In the genomic region with DNA sequence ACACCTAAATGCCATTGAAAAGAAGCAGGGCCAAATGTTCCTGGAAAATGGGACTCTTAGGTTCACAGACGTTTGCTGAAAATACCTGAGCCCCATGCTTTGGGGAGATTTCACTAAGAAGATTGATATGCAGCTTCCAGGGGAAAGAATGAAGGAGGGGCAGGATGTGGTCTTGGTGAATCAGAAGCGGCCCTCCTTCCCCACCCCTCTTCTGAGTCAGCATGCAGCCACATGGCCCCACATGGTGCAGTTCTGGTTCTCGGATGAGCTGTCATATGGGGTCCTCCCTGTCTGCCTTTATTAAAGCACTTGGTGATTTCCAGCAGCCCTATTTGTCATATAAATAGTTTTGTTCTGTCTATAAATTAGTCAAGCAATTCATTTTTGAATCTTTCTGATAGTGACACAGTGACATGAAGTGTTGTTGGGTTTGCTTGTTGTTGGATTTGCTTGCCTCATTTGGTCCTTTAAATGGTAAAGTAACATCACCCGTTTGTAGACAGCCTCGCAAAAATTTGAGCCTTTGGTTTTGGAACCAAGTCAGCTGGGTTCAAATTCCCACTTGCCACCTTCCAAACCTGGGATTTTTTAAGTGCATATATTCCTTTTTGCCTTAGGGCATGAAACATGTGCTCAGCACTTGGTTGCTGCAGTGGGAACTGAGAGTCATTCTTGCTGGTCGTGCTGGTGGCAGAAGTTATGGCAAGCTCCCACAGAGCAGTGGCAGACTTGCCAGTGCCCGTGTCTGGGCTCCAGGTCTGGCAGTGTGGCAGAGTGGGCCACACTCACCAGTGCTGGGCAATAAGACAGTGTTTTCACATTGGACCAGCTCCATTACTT, we compare ENCODE assay signal across 1 cellular context.
TF ChIP-seq lines count a peak whose summit lies in the region.

No MANE protein-coding gene starts in this region.

TF ChIP-seq in K562, 482 proteins besides CTCF, POLR2A, EP300 and RAD21 (continued from another document):
- TF ChIP-seq, protein P1, sequence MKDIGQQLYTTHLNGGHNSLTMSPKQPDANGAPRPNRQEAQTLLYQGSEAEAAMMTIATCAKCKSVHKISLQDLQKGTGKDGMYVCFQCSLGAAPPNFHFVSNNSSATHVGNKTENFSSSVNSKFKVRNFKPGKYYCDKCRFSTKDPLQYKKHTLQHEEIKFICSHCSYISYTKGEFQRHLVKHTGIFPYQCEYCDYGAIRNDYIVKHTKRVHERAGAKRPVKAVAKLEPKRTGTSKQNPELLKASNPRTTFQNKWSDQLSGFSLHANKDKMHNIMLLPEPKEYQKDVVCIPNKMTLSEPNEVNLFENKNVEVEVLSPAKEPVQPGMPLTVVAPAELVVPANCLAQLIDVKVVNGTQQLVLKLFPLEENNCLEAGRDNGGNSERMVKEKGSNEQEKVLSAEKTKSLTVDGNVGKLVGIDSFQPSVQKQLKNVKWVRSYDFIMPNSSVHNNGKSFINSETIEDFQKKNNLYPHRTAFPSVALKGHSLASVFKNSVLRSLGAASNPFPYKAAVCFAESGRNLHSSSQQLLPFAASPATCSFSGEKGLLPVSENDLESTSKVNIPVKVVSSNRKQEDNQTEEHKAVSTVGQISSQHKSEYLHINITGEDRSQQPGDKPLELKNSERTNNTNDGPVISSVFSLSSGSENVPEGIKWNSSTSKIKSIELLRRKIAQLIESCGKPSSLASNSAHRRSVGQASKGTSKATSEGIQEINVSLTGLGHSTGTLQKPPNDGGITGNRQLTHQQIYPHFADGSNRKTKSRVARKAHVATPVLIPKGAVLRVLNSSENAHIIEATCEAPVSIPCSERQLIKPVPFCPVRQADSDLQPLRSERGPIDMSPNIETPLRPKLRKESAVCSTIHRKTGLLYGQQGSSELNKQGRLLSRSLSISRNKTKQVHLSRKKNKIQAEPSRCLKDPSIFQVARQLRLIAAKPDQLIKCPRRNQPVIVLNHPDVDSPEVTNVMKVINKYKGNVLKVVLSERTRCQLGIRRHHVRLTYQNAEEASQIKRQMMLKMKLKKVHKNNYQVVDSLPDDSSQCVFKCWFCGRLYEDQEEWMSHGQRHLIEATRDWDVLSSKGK (CRISPR knock-in tag; IDR thresholded peaks at IDR 0.05), result no peak
- TF ChIP-seq, protein P2, sequence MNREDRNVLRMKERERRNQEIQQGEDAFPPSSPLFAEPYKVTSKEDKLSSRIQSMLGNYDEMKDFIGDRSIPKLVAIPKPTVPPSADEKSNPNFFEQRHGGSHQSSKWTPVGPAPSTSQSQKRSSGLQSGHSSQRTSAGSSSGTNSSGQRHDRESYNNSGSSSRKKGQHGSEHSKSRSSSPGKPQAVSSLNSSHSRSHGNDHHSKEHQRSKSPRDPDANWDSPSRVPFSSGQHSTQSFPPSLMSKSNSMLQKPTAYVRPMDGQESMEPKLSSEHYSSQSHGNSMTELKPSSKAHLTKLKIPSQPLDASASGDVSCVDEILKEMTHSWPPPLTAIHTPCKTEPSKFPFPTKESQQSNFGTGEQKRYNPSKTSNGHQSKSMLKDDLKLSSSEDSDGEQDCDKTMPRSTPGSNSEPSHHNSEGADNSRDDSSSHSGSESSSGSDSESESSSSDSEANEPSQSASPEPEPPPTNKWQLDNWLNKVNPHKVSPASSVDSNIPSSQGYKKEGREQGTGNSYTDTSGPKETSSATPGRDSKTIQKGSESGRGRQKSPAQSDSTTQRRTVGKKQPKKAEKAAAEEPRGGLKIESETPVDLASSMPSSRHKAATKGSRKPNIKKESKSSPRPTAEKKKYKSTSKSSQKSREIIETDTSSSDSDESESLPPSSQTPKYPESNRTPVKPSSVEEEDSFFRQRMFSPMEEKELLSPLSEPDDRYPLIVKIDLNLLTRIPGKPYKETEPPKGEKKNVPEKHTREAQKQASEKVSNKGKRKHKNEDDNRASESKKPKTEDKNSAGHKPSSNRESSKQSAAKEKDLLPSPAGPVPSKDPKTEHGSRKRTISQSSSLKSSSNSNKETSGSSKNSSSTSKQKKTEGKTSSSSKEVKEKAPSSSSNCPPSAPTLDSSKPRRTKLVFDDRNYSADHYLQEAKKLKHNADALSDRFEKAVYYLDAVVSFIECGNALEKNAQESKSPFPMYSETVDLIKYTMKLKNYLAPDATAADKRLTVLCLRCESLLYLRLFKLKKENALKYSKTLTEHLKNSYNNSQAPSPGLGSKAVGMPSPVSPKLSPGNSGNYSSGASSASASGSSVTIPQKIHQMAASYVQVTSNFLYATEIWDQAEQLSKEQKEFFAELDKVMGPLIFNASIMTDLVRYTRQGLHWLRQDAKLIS (CRISPR knock-in tag; IDR thresholded peaks at IDR 0.05), result no peak
- TF ChIP-seq SMC3 (conservative IDR thresholded peaks at IDR 0.05; ENCODE audit: insufficient read depth, low read depth, low read length), result no peak
